8 cellular contexts compared by ENCODE assay signal in genomic region chr22:26642465-26643367, GRCh38. TPM values are rescaled to one million over a fixed set of nuclear protein-coding genes. Genes with fewer than 3 reads are reported as not detected.
DNase-seq lines count a peak whose midpoint lies in the region; ATAC-seq and TF ChIP-seq lines count a peak whose summit lies in the region.

No MANE protein-coding gene starts in this region.

- TF ChIP-seq CTCF in GM12872 (IDR thresholded peaks at IDR 0.05; ENCODE audit: insufficient read depth, low read depth, low read length) (peak; percentile 49; the same call in 2 of the 3 replicates), retinal pigment epithelial cell (conservative IDR thresholded peaks at IDR 0.05; ENCODE audit: low read depth, low read length) (peak; percentile 5), foreskin keratinocyte (conservative IDR thresholded peaks at IDR 0.05) (no peak)

- no peaks in the 10 kb centered on the region for H3K27me3 Mint-ChIP-seq in activated naive CD8-positive, alpha-beta T cell

- no peak overlapping the region for H3K27ac ChIP-seq in foreskin keratinocyte

- no peaks in the 10 kb centered on the region for H3K9me3 Mint-ChIP-seq in activated naive CD8-positive, alpha-beta T cell (ENCODE audit: low read depth)

- H3K4me3 Mint-ChIP-seq in activated naive CD8-positive, alpha-beta T cell, result peak overlapping the region; percentile 75

- no peak for ATAC-seq in foreskin keratinocyte
- ATAC-seq in esophagus mucosa, result no peak
- no peak for ATAC-seq in HG02571 (IDR thresholded peaks at IDR 0.05; ENCODE audit: unreplicated experiment)
- no peak for ATAC-seq in GM21737 (IDR thresholded peaks at IDR 0.05; ENCODE audit: unreplicated experiment)

- peaks cover 21% of the 10 kb centered on the region for H3K27me3 ChIP-seq in foreskin keratinocyte

- H3K27ac Mint-ChIP-seq in activated naive CD8-positive, alpha-beta T cell, result peak overlapping the region; percentile 91

- H3K4me3 ChIP-seq in retinal pigment epithelial cell (ENCODE audit: low read length), result no peak overlapping the region

- no peaks in the 10 kb centered on the region for H3K36me3 Mint-ChIP-seq in activated naive CD8-positive, alpha-beta T cell

- no peaks in the 10 kb centered on the region for H3K4me1 ChIP-seq in foreskin keratinocyte

- DNase-seq in T-helper 1 cell (peak; percentile 23 to 87 (median 40)), retinal pigment epithelial cell (ENCODE audit: low read depth) (no peak), foreskin keratinocyte (no peak)

- H3K4me1 Mint-ChIP-seq in activated naive CD8-positive, alpha-beta T cell (ENCODE audit: low read depth), result peaks cover 62% of the 10 kb centered on the region

RNA-seq across cellular contexts. Expression of gene MIAT, which starts 14.7 kb away (rescaled TPM):
- total RNA-seq in foreskin keratinocyte, result 0.28 and 0.37 TPM in 2 replicates
- polyA plus RNA-seq in foreskin keratinocyte, result 0.02 and 0.04 TPM in 2 replicates
- 1.1 TPM for total RNA-seq in esophagus mucosa

RNA-seq across cellular contexts. Expression of gene CRYBA4, which starts 21.0 kb away (rescaled TPM):
- total RNA-seq in foreskin keratinocyte (not detected in 2 replicates), esophagus mucosa (not detected)
- polyA plus RNA-seq in foreskin keratinocyte, result not detected in 2 replicates

RNA-seq across cellular contexts. Expression of gene CRYBB1, which starts 24.9 kb away (rescaled TPM):
- total RNA-seq in foreskin keratinocyte (not detected in 2 replicates), esophagus mucosa (not detected)
- not detected in 2 replicates for polyA plus RNA-seq in foreskin keratinocyte

RNA-seq across cellular contexts. Expression of gene TPST2, which starts 52.8 kb away (rescaled TPM):
- total RNA-seq in foreskin keratinocyte (20.7 and 25.1 TPM in 2 replicates), esophagus mucosa (17.5 TPM)
- polyA plus RNA-seq in foreskin keratinocyte, result 19.4 and 21.3 TPM in 2 replicates

Comparison
In these comparisons a context has a peak if more than half of its experiments do, and no peak if none do; other contexts are left out.
1. DNase-seq: peak in T-helper 1 cell (5 of 5); none in retinal pigment epithelial cell (single experiment) and foreskin keratinocyte (0 of 2).